ENCODE assay signal across 1 cellular context in the genomic region with DNA sequence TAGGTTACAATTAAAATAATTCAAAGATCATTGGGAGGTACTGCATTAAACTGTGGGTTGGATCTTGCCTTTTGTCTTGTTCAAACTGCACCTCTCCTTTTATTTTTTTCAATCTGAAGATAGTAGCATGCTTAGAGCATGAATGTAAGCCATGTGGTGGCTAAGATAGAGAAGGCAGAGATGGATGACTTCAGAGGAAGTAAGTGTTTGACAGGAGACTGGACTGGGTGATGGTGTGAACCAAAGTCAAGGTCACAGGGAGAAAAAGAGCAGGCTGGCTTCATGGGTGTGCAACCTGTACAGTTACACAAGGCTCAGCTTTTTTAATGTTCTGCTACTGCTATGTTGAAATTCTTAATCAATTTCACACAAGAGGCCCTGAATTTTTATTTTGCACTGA.
TF ChIP-seq lines count a peak whose summit lies in the region.

No MANE protein-coding gene starts in this region.

TF ChIP-seq in GM23338, 12 proteins besides CTCF, POLR2A, EP300 and RAD21 (continued from another document):
- TF ChIP-seq, protein P1, sequence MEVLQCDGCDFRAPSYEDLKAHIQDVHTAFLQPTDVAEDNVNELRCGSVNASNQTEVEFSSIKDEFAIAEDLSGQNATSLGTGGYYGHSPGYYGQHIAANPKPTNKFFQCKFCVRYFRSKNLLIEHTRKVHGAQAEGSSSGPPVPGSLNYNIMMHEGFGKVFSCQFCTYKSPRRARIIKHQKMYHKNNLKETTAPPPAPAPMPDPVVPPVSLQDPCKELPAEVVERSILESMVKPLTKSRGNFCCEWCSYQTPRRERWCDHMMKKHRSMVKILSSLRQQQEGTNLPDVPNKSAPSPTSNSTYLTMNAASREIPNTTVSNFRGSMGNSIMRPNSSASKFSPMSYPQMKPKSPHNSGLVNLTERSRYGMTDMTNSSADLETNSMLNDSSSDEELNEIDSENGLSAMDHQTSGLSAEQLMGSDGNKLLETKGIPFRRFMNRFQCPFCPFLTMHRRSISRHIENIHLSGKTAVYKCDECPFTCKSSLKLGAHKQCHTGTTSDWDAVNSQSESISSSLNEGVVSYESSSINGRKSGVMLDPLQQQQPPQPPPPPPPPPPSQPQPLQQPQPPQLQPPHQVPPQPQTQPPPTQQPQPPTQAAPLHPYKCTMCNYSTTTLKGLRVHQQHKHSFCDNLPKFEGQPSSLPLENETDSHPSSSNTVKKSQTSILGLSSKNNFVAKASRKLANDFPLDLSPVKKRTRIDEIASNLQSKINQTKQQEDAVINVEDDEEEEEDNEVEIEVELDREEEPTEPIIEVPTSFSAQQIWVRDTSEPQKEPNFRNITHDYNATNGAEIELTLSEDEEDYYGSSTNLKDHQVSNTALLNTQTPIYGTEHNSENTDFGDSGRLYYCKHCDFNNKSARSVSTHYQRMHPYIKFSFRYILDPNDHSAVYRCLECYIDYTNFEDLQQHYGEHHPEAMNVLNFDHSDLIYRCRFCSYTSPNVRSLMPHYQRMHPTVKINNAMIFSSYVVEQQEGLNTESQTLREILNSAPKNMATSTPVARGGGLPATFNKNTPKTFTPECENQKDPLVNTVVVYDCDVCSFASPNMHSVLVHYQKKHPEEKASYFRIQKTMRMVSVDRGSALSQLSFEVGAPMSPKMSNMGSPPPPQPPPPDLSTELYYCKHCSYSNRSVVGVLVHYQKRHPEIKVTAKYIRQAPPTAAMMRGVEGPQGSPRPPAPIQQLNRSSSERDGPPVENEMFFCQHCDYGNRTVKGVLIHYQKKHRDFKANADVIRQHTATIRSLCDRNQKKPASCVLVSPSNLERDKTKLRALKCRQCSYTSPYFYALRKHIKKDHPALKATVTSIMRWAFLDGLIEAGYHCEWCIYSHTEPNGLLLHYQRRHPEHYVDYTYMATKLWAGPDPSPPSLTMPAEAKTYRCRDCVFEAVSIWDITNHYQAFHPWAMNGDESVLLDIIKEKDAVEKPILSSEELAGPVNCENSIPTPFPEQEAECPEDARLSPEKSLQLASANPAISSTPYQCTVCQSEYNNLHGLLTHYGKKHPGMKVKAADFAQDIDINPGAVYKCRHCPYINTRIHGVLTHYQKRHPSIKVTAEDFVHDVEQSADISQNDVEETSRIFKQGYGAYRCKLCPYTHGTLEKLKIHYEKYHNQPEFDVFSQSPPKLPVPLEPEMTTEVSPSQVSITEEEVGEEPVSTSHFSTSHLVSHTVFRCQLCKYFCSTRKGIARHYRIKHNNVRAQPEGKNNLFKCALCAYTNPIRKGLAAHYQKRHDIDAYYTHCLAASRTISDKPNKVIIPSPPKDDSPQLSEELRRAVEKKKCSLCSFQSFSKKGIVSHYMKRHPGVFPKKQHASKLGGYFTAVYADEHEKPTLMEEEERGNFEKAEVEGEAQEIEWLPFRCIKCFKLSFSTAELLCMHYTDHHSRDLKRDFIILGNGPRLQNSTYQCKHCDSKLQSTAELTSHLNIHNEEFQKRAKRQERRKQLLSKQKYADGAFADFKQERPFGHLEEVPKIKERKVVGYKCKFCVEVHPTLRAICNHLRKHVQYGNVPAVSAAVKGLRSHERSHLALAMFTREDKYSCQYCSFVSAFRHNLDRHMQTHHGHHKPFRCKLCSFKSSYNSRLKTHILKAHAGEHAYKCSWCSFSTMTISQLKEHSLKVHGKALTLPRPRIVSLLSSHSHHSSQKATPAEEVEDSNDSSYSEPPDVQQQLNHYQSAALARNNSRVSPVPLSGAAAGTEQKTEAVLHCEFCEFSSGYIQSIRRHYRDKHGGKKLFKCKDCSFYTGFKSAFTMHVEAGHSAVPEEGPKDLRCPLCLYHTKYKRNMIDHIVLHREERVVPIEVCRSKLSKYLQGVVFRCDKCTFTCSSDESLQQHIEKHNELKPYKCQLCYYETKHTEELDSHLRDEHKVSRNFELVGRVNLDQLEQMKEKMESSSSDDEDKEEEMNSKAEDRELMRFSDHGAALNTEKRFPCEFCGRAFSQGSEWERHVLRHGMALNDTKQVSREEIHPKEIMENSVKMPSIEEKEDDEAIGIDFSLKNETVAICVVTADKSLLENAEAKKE (CRISPR knock-in tag; IDR thresholded peaks at IDR 0.05): no peak
- no peak for TF ChIP-seq JUNB (IDR thresholded peaks at IDR 0.05; ENCODE audit: unreplicated experiment)
